Comparison of ENCODE assay signal across 22 cellular contexts in the genomic region with DNA sequence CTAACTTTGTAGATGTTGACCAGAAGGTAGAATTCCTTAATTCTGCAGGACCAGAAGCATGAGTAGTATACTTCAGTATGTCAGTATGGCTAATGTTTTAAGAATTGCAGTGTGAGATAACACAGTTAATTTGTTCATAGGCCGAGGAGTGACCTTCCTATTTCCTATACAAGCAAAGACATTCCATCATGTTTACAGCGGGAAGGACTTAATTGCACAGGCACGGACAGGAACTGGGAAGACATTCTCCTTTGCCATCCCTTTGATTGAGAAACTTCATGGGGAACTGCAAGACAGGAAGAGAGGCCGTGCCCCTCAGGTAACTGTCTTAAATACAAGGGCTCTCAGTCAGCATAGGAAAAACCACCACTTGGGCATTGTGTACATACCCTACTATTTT.
"Had no signal": no experiment of that assay in that cellular context is flagged by ENCODE, and none has a peak within 500 bp of the region (broad histone marks: within the 10 kb centered on the region; RNA-seq: fewer than 3 reads in every experiment).

No MANE protein-coding gene starts in this region.

- ATAC-seq: left cardiac atrium; left lobe of liver; left ventricle myocardium superior; mucosa of descending colon; naive thymus-derived CD4-positive, alpha-beta T cell; natural killer cell treated with Interleukin-12 subunit alpha and Interleukin-12 subunit beta and Interleukin-15 and Interleukin-18, amount 100 ng/mL, for 72 hours; right lobe of liver; stimulated activated memory B cell treated with anti-CD40 and anti-IgM and Interleukin-4, amounts not matched to agents 10 μg/mL and 1 μg/mL and 100 μg/mL, for 72 hours; stimulated activated naive CD8-positive, alpha-beta T cell treated with anti-CD3 and anti-CD28 coated beads, Interleukin-15, amount 100 ng/mL, for 72 hours had no signal

- FAIRE-seq: keratinocyte had no signal

- H3K27me3 Mint-ChIP-seq: memory B cell; naive thymus-derived CD4-positive, alpha-beta T cell; natural killer cell treated with Interleukin-12 subunit alpha and Interleukin-12 subunit beta and Interleukin-15 and Interleukin-18, amount 100 ng/mL, for 72 hours; progenitor cell of endocrine pancreas; stimulated activated memory B cell treated with anti-CD40 and anti-IgM and Interleukin-4, amounts not matched to agents 10 μg/mL and 1 μg/mL and 100 μg/mL, for 72 hours; stimulated activated naive CD8-positive, alpha-beta T cell treated with anti-CD3 and anti-CD28 coated beads, Interleukin-15, amount 100 ng/mL, for 72 hours; type B pancreatic cell had no signal

- H3K27ac Mint-ChIP-seq: memory B cell; natural killer cell treated with Interleukin-12 subunit alpha and Interleukin-12 subunit beta and Interleukin-15 and Interleukin-18, amount 100 ng/mL, for 72 hours; progenitor cell of endocrine pancreas; stimulated activated memory B cell treated with anti-CD40 and anti-IgM and Interleukin-4, amounts not matched to agents 10 μg/mL and 1 μg/mL and 100 μg/mL, for 72 hours; type B pancreatic cell had no signal

- H3K9me3 Mint-ChIP-seq: memory B cell; naive thymus-derived CD4-positive, alpha-beta T cell; natural killer cell treated with Interleukin-12 subunit alpha and Interleukin-12 subunit beta and Interleukin-15 and Interleukin-18, amount 100 ng/mL, for 72 hours; stimulated activated memory B cell treated with anti-CD40 and anti-IgM and Interleukin-4, amounts not matched to agents 10 μg/mL and 1 μg/mL and 100 μg/mL, for 72 hours; stimulated activated naive CD8-positive, alpha-beta T cell treated with anti-CD3 and anti-CD28 coated beads, Interleukin-15, amount 100 ng/mL, for 72 hours; type B pancreatic cell had no signal

- DNase-seq: kidney glomerular epithelial cell; left cardiac atrium; left ventricle myocardium superior; midbrain; mucosa of descending colon; naive thymus-derived CD4-positive, alpha-beta T cell; ovary; right lobe of liver; stimulated activated CD4-positive, alpha-beta T cell treated with anti-CD3 and anti-CD28 coated beads, Interleukin-1b, Interleukin-23, amount 100 ng/mL, for 48 hours; stimulated activated CD4-positive, alpha-beta T cell treated with anti-CD3 and anti-CD28 coated beads, Interleukin-2, amount 100 ng/mL, for 48 hours; stimulated activated CD4-positive, alpha-beta T cell treated with anti-CD3 and anti-CD28 coated beads, Interleukin-4, amount 100 ng/mL, for 4 hours; stimulated activated CD8-positive, alpha-beta memory T cell treated with anti-CD3 and anti-CD28 coated beads, Interleukin-4, amount 100 ng/mL, for 48 hours; stimulated activated naive CD4-positive, alpha-beta T cell treated with Interleukin-2 at 50 U/mL for 16 hours; stimulated activated naive CD8-positive, alpha-beta T cell treated with anti-CD3 and anti-CD28 coated beads, Interleukin-15, amount 100 ng/mL, for 72 hours; substantia nigra had no signal

- H3K4me3 Mint-ChIP-seq: memory B cell; naive thymus-derived CD4-positive, alpha-beta T cell; natural killer cell treated with Interleukin-12 subunit alpha and Interleukin-12 subunit beta and Interleukin-15 and Interleukin-18, amount 100 ng/mL, for 72 hours; stimulated activated memory B cell treated with anti-CD40 and anti-IgM and Interleukin-4, amounts not matched to agents 10 μg/mL and 1 μg/mL and 100 μg/mL, for 72 hours; stimulated activated naive CD8-positive, alpha-beta T cell treated with anti-CD3 and anti-CD28 coated beads, Interleukin-15, amount 100 ng/mL, for 72 hours; type B pancreatic cell had no signal
